18 cellular contexts compared by ENCODE assay signal in genomic region chr9:107373809-107374208, GRCh38.
DNase-seq lines count a peak whose midpoint lies in the region; ATAC-seq lines count a peak whose summit lies in the region.
"Had no signal": no experiment of that assay in that cellular context is flagged by ENCODE, and none has a peak within 500 bp of the region (broad histone marks: within the 10 kb centered on the region; RNA-seq: fewer than 3 reads in every experiment).

No MANE protein-coding gene starts in this region.

- no peaks in the 10 kb centered on the region for H3K4me1 Mint-ChIP-seq in activated CD8-positive, alpha-beta T cell treated with anti-CD3 and anti-CD28 coated beads, Interleukin-2, amount 10 ng/mL, durations not matched to agents 7 days and 5 days (ENCODE audit: low read depth)
- H3K4me1 Mint-ChIP-seq: CD14-positive monocyte; CD8-positive, alpha-beta memory T cell; GM23338 had no signal

- POLR2A ChIA-PET in activated CD8-positive, alpha-beta T cell treated with anti-CD3 and anti-CD28 coated beads, Interleukin-2, amount 10 ng/mL, durations not matched to agents 7 days and 5 days (lab: Charles Lee) = no interaction called here

- H3K36me3 Mint-ChIP-seq in activated CD8-positive, alpha-beta T cell treated with anti-CD3 and anti-CD28 coated beads, Interleukin-2, amount 10 ng/mL, durations not matched to agents 7 days and 5 days (ENCODE audit: low read depth) = no peaks in the 10 kb centered on the region
- H3K36me3 Mint-ChIP-seq: CD14-positive monocyte; CD8-positive, alpha-beta memory T cell had no signal

- DNase-seq in M059J (ENCODE audit: low read depth) = peak; percentile 21
- peak; percentile 38 for DNase-seq in amniotic epithelial cell (ENCODE audit: low read depth)
- DNase-seq in kidney tubule cell (ENCODE audit: low spot score) = peak; percentile 21
- no peak for DNase-seq in ACHN
- DNase-seq in activated CD8-positive, alpha-beta T cell treated with anti-CD3 and anti-CD28 coated beads, Interleukin-2, amount 10 ng/mL, durations not matched to agents 7 days and 5 days = no peak
- DNase-seq: AML-193; BE2C; CD4-positive, alpha-beta T cell; CD8-positive, alpha-beta memory T cell; DMS 273 treated with DMSO at 0.1 percent for 48 hours; DMS79; EL; GDM1; HCEC 1CT had no signal

- no peak for ATAC-seq in GM21390 (IDR thresholded peaks at IDR 0.05; ENCODE audit: unreplicated experiment)
- no peak for ATAC-seq in activated CD8-positive, alpha-beta T cell treated with anti-CD3 and anti-CD28 coated beads, Interleukin-2, amount 10 ng/mL, durations not matched to agents 7 days and 5 days
- ATAC-seq: GM12878, GM23338 had no signal

- H3K9me3 Mint-ChIP-seq in activated CD8-positive, alpha-beta T cell treated with anti-CD3 and anti-CD28 coated beads, Interleukin-2, amount 10 ng/mL, durations not matched to agents 7 days and 5 days (ENCODE audit: insufficient read depth) = no peaks in the 10 kb centered on the region
- H3K9me3 Mint-ChIP-seq: CD4-positive, alpha-beta T cell; CD8-positive, alpha-beta memory T cell; GM23338 had no signal

- peaks cover 4% of the 10 kb centered on the region for H3K27me3 Mint-ChIP-seq in activated CD8-positive, alpha-beta T cell treated with anti-CD3 and anti-CD28 coated beads, Interleukin-2, amount 10 ng/mL, durations not matched to agents 7 days and 5 days (ENCODE audit: low read depth)

- CTCF ChIA-PET in activated CD8-positive, alpha-beta T cell treated with anti-CD3 and anti-CD28 coated beads, Interleukin-2, amount 10 ng/mL, durations not matched to agents 7 days and 5 days (lab: Charles Lee) = no interaction called here

- H3K4me3 Mint-ChIP-seq in activated CD8-positive, alpha-beta T cell treated with anti-CD3 and anti-CD28 coated beads, Interleukin-2, amount 10 ng/mL, durations not matched to agents 7 days and 5 days = no peak overlapping the region
- H3K4me3 Mint-ChIP-seq: CD14-positive monocyte; CD4-positive, alpha-beta T cell; CD8-positive, alpha-beta memory T cell; GM23338 had no signal

- H3K27ac Mint-ChIP-seq in activated CD8-positive, alpha-beta T cell treated with anti-CD3 and anti-CD28 coated beads, Interleukin-2, amount 10 ng/mL, durations not matched to agents 7 days and 5 days = no peak overlapping the region
- H3K27ac Mint-ChIP-seq: CD14-positive monocyte; CD4-positive, alpha-beta T cell; CD8-positive, alpha-beta memory T cell; GM23338 had no signal

- in situ Hi-C loops in ACHN (cut with HindIII; ENCODE audit: low pct_ligation_motif_present, low pct_unique_long_range_greater_than_20kb, low sequenced_read_pairs) = no loop called here

Comparison
In these comparisons a context has a peak if more than half of its experiments do, and no peak if none do; other contexts are left out.
1. DNase-seq: peak in M059J (single experiment), amniotic epithelial cell (single experiment) and kidney tubule cell (single experiment); none in ACHN (single experiment) and activated CD8-positive, alpha-beta T cell treated with anti-CD3 and anti-CD28 coated beads, Interleukin-2, amount 10 ng/mL, durations not matched to agents 7 days and 5 days (single experiment).